In genomic region chr21:17513214-17514123, GRCh38 we compare ENCODE assay signal across 8 cellular contexts. TPM values are rescaled to one million over a fixed set of nuclear protein-coding genes. Genes with fewer than 3 reads are reported as not detected.
A peak's percentile ranks its signal among the peaks of the same experiment; 100 is the strongest.
DNase-seq lines count a peak whose midpoint lies in the region; ATAC-seq and TF ChIP-seq lines count a peak whose summit lies in the region.

No MANE protein-coding gene starts in this region.

- H3K9me3 Mint-ChIP-seq in immature natural killer cell: peaks cover 0 to 14% (median 4%) of the 10 kb centered on the region in 6 donors

- peaks cover 0 to 4% (median 0%) of the 10 kb centered on the region in 3 donors for H3K36me3 Mint-ChIP-seq in immature natural killer cell

- H3K9me3 ChIP-seq in AG04450 (ENCODE audit: control insufficient read depth, insufficient read depth, low read length): no peaks in the 10 kb centered on the region; the same call in 1 of the 2 replicates

- H3K27ac ChIP-seq in AG04450 (ENCODE audit: low read depth, low read length) (no peak overlapping the region), brain microvascular endothelial cell (no peak overlapping the region), skin epidermis (peak overlapping the region; percentile 34 to 93 (median 89))

- POLR2A ChIA-PET in AG04450 (lab: Yijun Ruan, JAX): no interaction called here

- DNase-seq in AG04450 (ENCODE audit: low read depth, low spot score): no peak
- peak; percentile 1 for DNase-seq in GM19238 (ENCODE audit: insufficient read length, low spot score)
- peak; percentile 48 for DNase-seq in SW480 (ENCODE audit: low spot score)
- peak; percentile 20 for DNase-seq in brain microvascular endothelial cell
- no peak for DNase-seq in immature natural killer cell
- no peak for DNase-seq in cortex of kidney (lab: John Stamatoyannopoulos, UW)

- H3K4me3 Mint-ChIP-seq in immature natural killer cell: peak overlapping the region; percentile 74 to 80 (median 77)

- H3K27me3 Mint-ChIP-seq in immature natural killer cell (ENCODE audit: low read depth in 3 of 3): peaks cover 12 to 28% (median 21%) of the 10 kb centered on the region in 3 donors

- no peak overlapping the region for H3K27ac Mint-ChIP-seq in immature natural killer cell

- no peaks in the 10 kb centered on the region for H3K36me3 ChIP-seq in brain microvascular endothelial cell (replicated peaks)

- TF ChIP-seq CTCF in AG04450 (IDR thresholded peaks at IDR 0.05; ENCODE audit: low read depth, low read length) (no peak), brain microvascular endothelial cell (IDR thresholded peaks at IDR 0.05; ENCODE audit: low read depth, low read length, missing control alignments) (no peak)

- ATAC-seq in HG03439 (IDR thresholded peaks at IDR 0.05; ENCODE audit: unreplicated experiment): peak; percentile 13

- peak overlapping the region; percentile 69 for H3K4me3 ChIP-seq in AG04450 (ENCODE audit: low read depth, low read length)
- H3K4me3 ChIP-seq in brain microvascular endothelial cell (ENCODE audit: low read depth, low read length): peak overlapping the region; percentile 64
- peak overlapping the region; percentile 57 to 78 (median 65) for H3K4me3 ChIP-seq in skin epidermis

- CTCF ChIA-PET in AG04450 (lab: Charles Lee): interaction anchor here (0.6 to 3.1 kb wide), 5 partner anchors 10 to 126 kb away, joined by 3 to 24 read pairs (median 7); no protein-coding TSS in a partner anchor

- H3K27me3 ChIP-seq in AG04450 (ENCODE audit: control insufficient read depth, insufficient read depth, low read length): peaks cover 15% of the 10 kb centered on the region
- H3K27me3 ChIP-seq in brain microvascular endothelial cell (replicated peaks): no peaks in the 10 kb centered on the region

- peaks cover 15 to 17% of the 10 kb centered on the region in 2 donors for H3K4me1 Mint-ChIP-seq in immature natural killer cell

- in situ Hi-C loops in brain microvascular endothelial cell (cut with HindIII; ENCODE audit: low pct_ligation_motif_present, low sequenced_read_pairs): no loop called here

RNA-seq across cellular contexts. Expression of gene CXADR, which starts 0.6 kb away (rescaled TPM):
- polyA plus RNA-seq in AG04450 (2011; rRNA removed) (0.67 and 0.99 TPM in 2 replicates), immature natural killer cell (not detected)
- polyA minus RNA-seq in AG04450 (2011; rRNA and poly(A)+ RNA removed): 1.4 TPM in 2 replicates

Comparison
In these comparisons a context has a peak if more than half of its experiments do, and no peak if none do; other contexts are left out.
1. DNase-seq: peak in GM19238 (single experiment), SW480 (single experiment) and brain microvascular endothelial cell (single experiment); none in AG04450 (single experiment), immature natural killer cell (0 of 3) and cortex of kidney (single experiment).
2. H3K27ac ChIP-seq: peak in skin epidermis (21 of 21); none in AG04450 (single experiment) and brain microvascular endothelial cell (single experiment).
3. Peak in every context shown above with its lines, with median percentiles within 50 percentile points of each other: H3K4me3 ChIP-seq.